32 cellular contexts compared by ENCODE assay signal in genomic region chr20:54151073-54151436, GRCh38. TPM values are rescaled to one million over a fixed set of nuclear protein-coding genes. Genes with fewer than 3 reads are reported as not detected.
"Had no signal": no experiment of that assay in that cellular context is flagged by ENCODE, and none has a peak within 500 bp of the region (broad histone marks: within the 10 kb centered on the region; RNA-seq: fewer than 3 reads in every experiment).

No MANE protein-coding gene starts in this region.

- H3K27ac ChIP-seq: brain microvascular endothelial cell, esophagus muscularis mucosa, foreskin keratinocyte, heart left ventricle, ovary, right lobe of liver, thyroid gland, upper lobe of right lung had no signal

- H3K9me3 ChIP-seq: esophagus muscularis mucosa, heart left ventricle, ovary, right lobe of liver, thyroid gland, upper lobe of right lung had no signal

- H3K4me1 ChIP-seq: esophagus muscularis mucosa, heart left ventricle, thyroid gland, upper lobe of right lung had no signal

- H3K27me3 ChIP-seq: brain microvascular endothelial cell, foreskin keratinocyte, ovary, right lobe of liver, thyroid gland, upper lobe of right lung had no signal

- DNase-seq: activated CD4-positive, alpha-beta T cell treated with anti-CD3 and anti-CD28 coated beads for 1 hour; activated CD4-positive, alpha-beta T cell treated with anti-CD3 and anti-CD28 coated beads, Interleukin-2, amount 50 U/mL, for 1 hour; activated CD8-positive, alpha-beta memory T cell treated with anti-CD3 and anti-CD28 coated beads for 24 hours; activated effector memory CD4-positive, alpha-beta T cell treated with anti-CD3 and anti-CD28 coated beads, Interleukin-2, amount 50 U/mL, for 16 hours; activated naive CD4-positive, alpha-beta T cell treated with anti-CD3 and anti-CD28 coated beads for 36 hours; activated naive CD8-positive, alpha-beta T cell treated with anti-CD3 and anti-CD28 coated beads, Interleukin-2, amount 10 ng/mL, durations not matched to agents 7 days and 5 days; amniotic stem cell; brain microvascular endothelial cell; cortex of kidney; endodermal cell; foreskin keratinocyte; heart left ventricle; hypothalamus; immature natural killer cell; kidney; left colon; naive B cell; nephron progenitor cell; ovary; right lobe of liver; stimulated activated CD4-positive, alpha-beta T cell treated with anti-CD3 and anti-CD28 coated beads, Interleukin-4, amount 100 ng/mL, for 24 hours; substantia nigra; T-helper 1 cell; thyroid gland; upper lobe of right lung had no signal

- ATAC-seq: foreskin keratinocyte; heart left ventricle; left colon; right lobe of liver; stimulated activated effector memory CD8-positive, alpha-beta T cell treated with anti-CD3 and anti-CD28 coated beads, Interleukin-12 subunit alpha, Interleukin-12 subunit beta, amount 100 ng/mL, for 72 hours; upper lobe of right lung; WTC11 had no signal

- H3K36me3 ChIP-seq: brain microvascular endothelial cell, esophagus muscularis mucosa, heart left ventricle, ovary, right lobe of liver, thyroid gland, upper lobe of right lung had no signal

- H3K4me3 ChIP-seq: esophagus muscularis mucosa, heart left ventricle, ovary, right lobe of liver, thyroid gland, upper lobe of right lung had no signal

RNA-seq across cellular contexts. Expression of gene CYP24A1, which starts 22.7 kb away (rescaled TPM):
- total RNA-seq: activated naive CD4-positive, alpha-beta T cell treated with anti-CD3 and anti-CD28 coated beads for 36 hours; activated T-helper 1 cell treated with anti-CD3 and anti-CD28 coated beads, Interleukin-12 subunit alpha, Interleukin-12 subunit beta, Interleukin-2, Interleukin-4 antibody, amounts not matched to agents 30 ng/mL and 10 ng/mL and 1 ng/mL, durations not matched to agents 14 hours and 24 hours and 36 hours; cardiac septum; esophagus muscularis mucosa; heart left ventricle; left colon; liver; progenitor cell of endocrine pancreas; right lobe of liver; WTC11 had no signal
- polyA plus RNA-seq: heart left ventricle, immature natural killer cell, liver, ovary had no signal
